In genomic region chr21:36005018-36005417, GRCh38 we compare ENCODE assay signal across 14 cellular contexts. TPM values are rescaled to one million over a fixed set of nuclear protein-coding genes. Genes with fewer than 3 reads are reported as not detected.
DNase-seq lines count a peak whose midpoint lies in the region; ATAC-seq and TF ChIP-seq lines count a peak whose summit lies in the region.
"Had no signal": no experiment of that assay in that cellular context is flagged by ENCODE, and none has a peak within 500 bp of the region (broad histone marks: within the 10 kb centered on the region; RNA-seq: fewer than 3 reads in every experiment).

No MANE protein-coding gene starts in this region.

- H3K27me3 ChIP-seq in H7 (ENCODE audit: control insufficient read depth, insufficient read depth, low read length): no peaks in the 10 kb centered on the region

- DNase-seq in A172 (ENCODE audit: low spot score) (peak; percentile 11), H7 (peak; percentile 16), RKO (ENCODE audit: low spot score) (peak; percentile 36), fibroblast of the aortic adventitia (ENCODE audit: low read depth) (peak; percentile 61), cerebellum (ENCODE audit: low spot score) (no peak), GM13977 (ENCODE audit: low spot score) (no peak)
- no peak for DNase-seq in stimulated activated CD4-positive, alpha-beta T cell treated with anti-CD3 and anti-CD28 coated beads, Interleukin-2, amount 100 ng/mL, for 48 hours
- DNase-seq: activated naive CD8-positive, alpha-beta T cell treated with anti-CD3 and anti-CD28 coated beads for 36 hours; cerebellar nuclear complex; DMS79 treated with DMSO at 0.1 percent for 48 hours; erythroblast; Karpas-422; WERI-Rb-1 had no signal

- H3K36me3 ChIP-seq in H7 (replicated peaks; ENCODE audit: control insufficient read depth, insufficient read depth, low read length): no peaks in the 10 kb centered on the region
- H3K36me3 ChIP-seq: WERI-Rb-1 had no signal

- H3K4me3 ChIP-seq in H7 (ENCODE audit: insufficient read depth, low read depth, low read length): no peak overlapping the region
- peak overlapping the region; percentile 38 for H3K4me3 ChIP-seq in fibroblast of the aortic adventitia (ENCODE audit: low read depth, low read length)

- in situ Hi-C loops in GM13977 (cut with MboI; ENCODE audit: low pct_unique_long_range_greater_than_20kb, low sequenced_read_pairs, unreplicated experiment): loop anchor here (25.0 kb wide), 1 partner anchor 1268 kb away; no protein-coding TSS in a partner anchor

- TF ChIP-seq CTCF in fibroblast of the aortic adventitia (IDR thresholded peaks at IDR 0.05; ENCODE audit: insufficient read depth, low read length) (no peak), GM13977 (IDR thresholded peaks at IDR 0.05; ENCODE audit: extremely low read depth, insufficient read depth, missing control alignments) (no peak)

- no peak for ATAC-seq in esophagus mucosa

RNA-seq across cellular contexts. Expression of gene SETD4, which starts 55.3 kb away (rescaled TPM):
- total RNA-seq in A172 (2014; rRNA removed; shearing (Covaris generic)): 22.7 and 34.0 TPM in 2 replicates
- total RNA-seq in H7 (2014; rRNA removed; shearing (Covaris generic)): 13.8 and 14.7 TPM in 2 replicates
- 21.4 and 22.8 TPM in 2 replicates for total RNA-seq in fibroblast of the aortic adventitia (ENCODE audit: low replicate concordance)
- total RNA-seq in esophagus mucosa: 13.9 TPM
- total RNA-seq in cerebellum: 26.9 TPM

Comparison
In these comparisons a context has a peak if more than half of its experiments do, and no peak if none do; other contexts are left out.
1. DNase-seq: peak in A172 (single experiment), H7 (single experiment), RKO (single experiment) and fibroblast of the aortic adventitia (single experiment); none in cerebellum (single experiment), GM13977 (single experiment) and stimulated activated CD4-positive, alpha-beta T cell treated with anti-CD3 and anti-CD28 coated beads, Interleukin-2, amount 100 ng/mL, for 48 hours (0 of 2).